ENCODE assay signal across 9 cellular contexts in genomic region chr11:126319374-126319740, GRCh38. TPM values are rescaled to one million over a fixed set of nuclear protein-coding genes. Genes with fewer than 3 reads are reported as not detected.
DNase-seq lines count a peak whose midpoint lies in the region; TF ChIP-seq lines count a peak whose summit lies in the region.
"Had no signal": no experiment of that assay in that cellular context is flagged by ENCODE, and none has a peak within 500 bp of the region (broad histone marks: within the 10 kb centered on the region; RNA-seq: fewer than 3 reads in every experiment).

No MANE protein-coding gene starts in this region.

- H3K9ac ChIP-seq in fibroblast of lung (ENCODE audit: insufficient read depth, low read length) = no peak overlapping the region
- H3K9ac ChIP-seq in skeletal muscle tissue (ENCODE audit: low read depth in 1 of 3, low read length in 3 of 3) = peak overlapping the region in 2 of 3 donors; percentile 39 to 45

- H3K4me1 ChIP-seq in Peyer's patch = peaks cover 0 to 21% (median 3%) of the 10 kb centered on the region in 4 donors
- H3K4me1 ChIP-seq in fibroblast of lung (ENCODE audit: control insufficient read depth, extremely low read depth, insufficient read depth, low read length) = peaks cover 24% of the 10 kb centered on the region
- H3K4me1 ChIP-seq in skeletal muscle tissue (ENCODE audit: control insufficient read depth in 3 of 3, insufficient read depth in 3 of 3, low read length in 3 of 3) = peaks cover 25 to 26% (median 26%) of the 10 kb centered on the region in 3 donors

- no peak overlapping the region for H2AFZ ChIP-seq in fibroblast of lung (ENCODE audit: low read length)

- H3K9me3 ChIP-seq in Peyer's patch = no peaks in the 10 kb centered on the region
- no peaks in the 10 kb centered on the region for H3K9me3 ChIP-seq in fibroblast of lung (ENCODE audit: control insufficient read depth, insufficient read depth, low read depth, low read length)
- H3K9me3 ChIP-seq in skeletal muscle tissue (ENCODE audit: control insufficient read depth in 3 of 3, low read length in 3 of 3) = no peaks in the 10 kb centered on the region

- H3K27ac ChIP-seq in Peyer's patch (peak overlapping the region; percentile 13 to 82 (median 68)), fibroblast of lung (ENCODE audit: insufficient read depth, low read length) (peak overlapping the region; percentile 93), skeletal muscle tissue (ENCODE audit: low read depth, low read length) (peak overlapping the region; percentile 89)

- no peak for TF ChIP-seq POLR2A in Peyer's patch (IDR thresholded peaks at IDR 0.05)

- no peaks in the 10 kb centered on the region for H3K79me2 ChIP-seq in fibroblast of lung (ENCODE audit: control insufficient read depth, insufficient read depth, low read length)

- no peak for TF ChIP-seq CTCF in Peyer's patch (IDR thresholded peaks at IDR 0.05)
- no peak for TF ChIP-seq CTCF in fibroblast of lung (conservative IDR thresholded peaks at IDR 0.05 in 1 of 2, IDR thresholded peaks at IDR 0.05 in 1 of 2; ENCODE audit: low read depth in 1 of 2, low read length in 2 of 2)
- no peak for TF ChIP-seq CTCF in GM10266 (IDR thresholded peaks at IDR 0.05; ENCODE audit: control insufficient read depth, insufficient read depth, low read depth, missing control alignments)

- DNase-seq in GM03348 (ENCODE audit: low spot score) = peak; percentile 31
- DNase-seq in Peyer's patch = peak in 1 of 3 donors; percentile 36
- no peak for DNase-seq in fibroblast of lung (ENCODE audit: low read depth in 2 of 2)
- DNase-seq in NCI-H146 (lab: John Stamatoyannopoulos, UW) = no peak
- DNase-seq in Kasumi-1 (lab: John Stamatoyannopoulos, UW) = no peak
- DNase-seq in 8988T = no peak
- no peak for DNase-seq in GM10266 (ENCODE audit: extremely low spot score)
- DNase-seq: effector CD8-positive, alpha-beta T cell had no signal

- H3K27me3 ChIP-seq in Peyer's patch (no peaks in the 10 kb centered on the region), fibroblast of lung (ENCODE audit: control insufficient read depth, insufficient read depth, low read length) (no peaks in the 10 kb centered on the region), skeletal muscle tissue (ENCODE audit: control insufficient read depth in 3 of 3, insufficient read depth in 3 of 3, low read length in 3 of 3) (no peaks in the 10 kb centered on the region)

- H3K4me3 ChIP-seq in Peyer's patch (no peak overlapping the region), fibroblast of lung (replicated peaks in 1 of 4; ENCODE audit: control extremely low read depth in 1 of 4, insufficient read depth in 1 of 4, low read depth in 3 of 4, low read length in 4 of 4) (no peak overlapping the region), skeletal muscle tissue (ENCODE audit: low read length in 3 of 3) (peak overlapping the region in 1 of 3 donors; percentile 29)

- no peaks in the 10 kb centered on the region for H4K20me1 ChIP-seq in fibroblast of lung (ENCODE audit: control insufficient read depth, extremely low read depth, insufficient read depth, low read length)

- peak overlapping the region; percentile 92 for H3K4me2 ChIP-seq in fibroblast of lung (ENCODE audit: extremely low read depth, insufficient read depth, low read length)

- no peaks in the 10 kb centered on the region for H3K36me3 ChIP-seq in Peyer's patch
- H3K36me3 ChIP-seq in fibroblast of lung (ENCODE audit: control insufficient read depth, insufficient read depth, low read length) = no peaks in the 10 kb centered on the region
- peaks cover 0 to under 1% (median 0%) of the 10 kb centered on the region in 3 donors for H3K36me3 ChIP-seq in skeletal muscle tissue (ENCODE audit: control insufficient read depth in 3 of 3, insufficient read depth in 3 of 3, low read length in 3 of 3)

RNA-seq across cellular contexts. Expression of gene DCPS, which starts 15.5 kb away (rescaled TPM):
- 10 to 100 TPM in 1 of 4 donors, 1 to 10 TPM in 3; 6.7 to 23.9 (median 7.9) TPM for total RNA-seq in Peyer's patch
- total RNA-seq in fibroblast of lung = 9.8 and 13.0 TPM in 2 replicates
- 22.7 and 40.8 TPM in 2 replicates for polyA plus RNA-seq in fibroblast of lung
- 20.1 and 42.9 TPM in 2 replicates for polyA plus RNA-seq in fibroblast of lung (2012)
- 16.3 and 32.0 TPM in 2 replicates for polyA minus RNA-seq in fibroblast of lung (ENCODE audit: low replicate concordance)
- 8.4 TPM for total RNA-seq in skeletal muscle tissue

RNA-seq across cellular contexts. Expression of gene ST3GAL4, which starts 36.1 kb away (rescaled TPM):
- total RNA-seq in Peyer's patch (10 to 100 TPM in 1 of 4 donors, 1 to 10 TPM in 3; 1.1 to 14.0 (median 8.6) TPM), fibroblast of lung (25.2 and 36.8 TPM in 2 replicates), skeletal muscle tissue (20.9 TPM)
- 16.7 and 24.8 TPM in 2 replicates for polyA plus RNA-seq in fibroblast of lung
- 14.7 and 23.5 TPM in 2 replicates for polyA plus RNA-seq in fibroblast of lung (2012)
- polyA minus RNA-seq in fibroblast of lung (ENCODE audit: low replicate concordance) = 25.7 and 55.7 TPM in 2 replicates

RNA-seq across cellular contexts. Expression of gene TIRAP, which starts 36.5 kb away (rescaled TPM):
- total RNA-seq in Peyer's patch = 10 to 100 TPM; 14.9 to 35.8 (median 31.8) TPM
- 3.3 and 4.8 TPM in 2 replicates for total RNA-seq in fibroblast of lung
- 5.1 and 5.4 TPM in 2 replicates for polyA plus RNA-seq in fibroblast of lung
- 5.7 and 7.4 TPM in 2 replicates for polyA plus RNA-seq in fibroblast of lung (2012)
- 16.3 and 17.4 TPM in 2 replicates for polyA minus RNA-seq in fibroblast of lung (ENCODE audit: low replicate concordance)
- total RNA-seq in skeletal muscle tissue = 3.1 TPM

RNA-seq across cellular contexts. Expression of gene FOXRED1, which starts 50.4 kb away (rescaled TPM):
- total RNA-seq in Peyer's patch (10 to 100 TPM; 15.9 to 47.9 (median 22.9) TPM), fibroblast of lung (8.7 and 8.8 TPM in 2 replicates), skeletal muscle tissue (12.5 TPM)
- 8.6 and 20.4 TPM in 2 replicates for polyA plus RNA-seq in fibroblast of lung
- 7.9 and 18.4 TPM in 2 replicates for polyA plus RNA-seq in fibroblast of lung (2012)
- polyA minus RNA-seq in fibroblast of lung (ENCODE audit: low replicate concordance) = 18.1 and 35.6 TPM in 2 replicates

RNA-seq across cellular contexts. Expression of gene SRPRA, which starts 50.7 kb away (rescaled TPM):
- total RNA-seq in Peyer's patch = 100 to 1,000 TPM in 2 of 4 donors, 10 to 100 TPM in 2; 82.9 to 109 (median 97.9) TPM
- total RNA-seq in fibroblast of lung = 43.1 and 52.8 TPM in 2 replicates
- polyA plus RNA-seq in fibroblast of lung = 134 and 160 TPM in 2 replicates
- 117 and 129 TPM in 2 replicates for polyA plus RNA-seq in fibroblast of lung (2012)
- polyA minus RNA-seq in fibroblast of lung (ENCODE audit: low replicate concordance) = 193 and 214 TPM in 2 replicates
- 20.9 TPM for total RNA-seq in skeletal muscle tissue
